27 cellular contexts compared by ENCODE assay signal in the genomic region with DNA sequence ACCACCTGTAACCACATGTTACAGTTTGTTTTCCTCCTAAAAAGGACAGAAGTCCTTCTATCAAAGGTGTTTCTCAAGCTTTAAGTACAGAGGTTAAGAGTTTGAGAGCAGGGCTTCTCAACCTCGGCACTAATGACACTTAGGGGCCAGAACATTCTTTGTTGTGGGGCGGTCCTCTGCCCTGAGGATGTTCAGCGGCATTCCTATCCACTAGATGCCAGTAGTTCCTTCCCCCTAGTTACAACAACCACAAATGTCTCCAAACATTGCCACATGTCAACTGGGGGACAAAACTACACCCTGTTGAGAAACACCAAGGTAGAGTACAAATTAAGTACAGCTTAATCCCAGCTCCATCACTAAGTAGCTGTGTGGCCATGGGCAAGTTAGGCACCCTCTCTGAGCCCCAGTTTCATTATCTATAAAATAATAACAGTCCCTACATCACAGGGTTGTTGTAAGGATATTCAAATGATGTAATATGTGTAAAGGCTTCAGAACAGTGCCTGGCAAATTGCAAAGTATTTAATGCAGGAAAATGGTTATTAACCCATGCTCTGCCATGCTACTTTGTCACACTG. TPM values are rescaled to one million over a fixed set of nuclear protein-coding genes. Genes with fewer than 3 reads are reported as not detected.
DNase-seq lines count a peak whose midpoint lies in the region; ATAC-seq and TF ChIP-seq lines count a peak whose summit lies in the region.
"Had no signal": no experiment of that assay in that cellular context is flagged by ENCODE, and none has a peak within 500 bp of the region (broad histone marks: within the 10 kb centered on the region; RNA-seq: fewer than 3 reads in every experiment).

No MANE protein-coding gene starts in this region.

- H3K27ac ChIP-seq in neural cell (ENCODE audit: low read length) (peak overlapping the region; percentile 56), sigmoid colon (no peak overlapping the region)
- H3K27ac ChIP-seq: body of pancreas, ovary, vagina had no signal

- no peak for TF ChIP-seq RAD21 in neural cell (conservative IDR thresholded peaks at IDR 0.05)

- TF ChIP-seq EP300 in neural cell (conservative IDR thresholded peaks at IDR 0.05; ENCODE audit: poor library complexity, severe bottlenecking) (no peak), sigmoid colon (IDR thresholded peaks at IDR 0.05) (no peak)

- no peaks in the 10 kb centered on the region for H3F3A ChIP-seq in neural cell (ENCODE audit: insufficient read depth, low read length, poor library complexity, severe bottlenecking)

- H3K36me3 ChIP-seq in neural cell (ENCODE audit: insufficient read depth, low read length) = no peaks in the 10 kb centered on the region
- H3K36me3 ChIP-seq in sigmoid colon = no peaks in the 10 kb centered on the region
- no peaks in the 10 kb centered on the region for H3K36me3 ChIP-seq in BE2C
- H3K36me3 ChIP-seq: ovary, vagina had no signal

- H3K9ac ChIP-seq in neural cell (ENCODE audit: low read length) = no peak overlapping the region

- 79% methylated on average over 3 of the region's 3 CpGs for WGBS in sigmoid colon, 2 donors

- H4K20me1 ChIP-seq in neural cell (ENCODE audit: insufficient read depth) = no peaks in the 10 kb centered on the region

- ATAC-seq in left cardiac atrium (peak; percentile 15 to 24), HG02588 (IDR thresholded peaks at IDR 0.05; ENCODE audit: unreplicated experiment) (no peak)
- ATAC-seq: activated CD8-positive, alpha-beta T cell treated with anti-CD3 and anti-CD28 coated beads, Interleukin-2, amount 10 ng/mL, durations not matched to agents 7 days and 5 days; activated naive CD8-positive, alpha-beta T cell treated with anti-CD3 and anti-CD28 coated beads, Interleukin-2, amount 50 U/mL, for 24 hours; body of pancreas; esophagus mucosa; naive thymus-derived CD8-positive, alpha-beta T cell; sciatic nerve had no signal

- H3K4me1 ChIP-seq in sigmoid colon = peaks cover 0 to 21% (median 11%) of the 10 kb centered on the region in 4 donors
- H3K4me1 ChIP-seq in BE2C = no peaks in the 10 kb centered on the region
- H3K4me1 ChIP-seq: vagina had no signal

- H3K27me3 ChIP-seq in neural cell (ENCODE audit: insufficient read depth, low read depth, low read length) (no peaks in the 10 kb centered on the region), sigmoid colon (no peaks in the 10 kb centered on the region), BE2C (peaks cover 6% of the 10 kb centered on the region; the same call in 1 of the 2 replicates)
- H3K27me3 ChIP-seq: body of pancreas, ovary, vagina had no signal

- TF ChIP-seq POLR2A in NB4 (IDR thresholded peaks at IDR 0.05; ENCODE audit: extremely low read depth, insufficient read length) (no peak), sigmoid colon (IDR thresholded peaks at IDR 0.05) (no peak)

- peak; percentile 78 for DNase-seq in ELF-1 (ENCODE audit: low read depth, low spot score)
- peak; percentile 0 for DNase-seq in NB4 (ENCODE audit: low read depth)
- DNase-seq in left cardiac atrium = no peak
- no peak for DNase-seq in sigmoid colon
- no peak for DNase-seq in BE2C
- DNase-seq: activated B cell treated with CpG ODN at 0.5 μM for 24 hours; activated CD8-positive, alpha-beta T cell treated with anti-CD3 and anti-CD28 coated beads, Interleukin-2, amount 10 ng/mL, durations not matched to agents 7 days and 5 days; activated gamma-delta T cell; activated naive CD8-positive, alpha-beta T cell treated with anti-CD3 and anti-CD28 coated beads, Interleukin-2, amount 50 U/mL, for 24 hours; body of pancreas; CD4-positive, CD25-positive, alpha-beta regulatory T cell; DMS 273 treated with DMSO at 0.1 percent for 48 hours; effector memory CD4-positive, alpha-beta T cell; foreskin melanocyte; kidney; naive thymus-derived CD8-positive, alpha-beta T cell; NCI-H2171; NCI-H524 treated with DMSO at 0.1 percent for 48 hours; ovary; substantia nigra; T-helper 9 cell had no signal

- intact Hi-C loops in left cardiac atrium (cut with DNase I) = loop anchor here in 1 of 2 donors (10.0 kb wide), 1 partner anchor 55 kb away; no protein-coding TSS in a partner anchor
- intact Hi-C loops in sigmoid colon (cut with DNase I) = no loop called here

- H3K9me3 ChIP-seq in neural cell (ENCODE audit: low read length) (no peaks in the 10 kb centered on the region), sigmoid colon (no peaks in the 10 kb centered on the region), BE2C (no peaks in the 10 kb centered on the region)
- H3K9me3 ChIP-seq: body of pancreas, ovary, vagina had no signal

- H3K9me2 ChIP-seq in neural cell (ENCODE audit: insufficient read depth, low read length) = no peaks in the 10 kb centered on the region

- TF ChIP-seq CTCF in NB4 (IDR thresholded peaks at IDR 0.05; ENCODE audit: low read depth, low read length) = no peak
- TF ChIP-seq CTCF in neural cell (IDR thresholded peaks at IDR 0.05; ENCODE audit: poor library complexity, severe bottlenecking) = no peak
- TF ChIP-seq CTCF in sigmoid colon (IDR thresholded peaks at IDR 0.05) = no peak
- TF ChIP-seq CTCF in BE2C (IDR thresholded peaks at IDR 0.05; ENCODE audit: low read depth, low read length) = no peak

- peak overlapping the region; percentile 7 for H3K4me2 ChIP-seq in neural cell (ENCODE audit: low read length)

- H2AFZ ChIP-seq in neural cell (ENCODE audit: low read depth, low read length) = no peak overlapping the region

- no peaks in the 10 kb centered on the region for H3K79me2 ChIP-seq in neural cell (replicated peaks; ENCODE audit: insufficient read depth, low read length)

- H3K4me3 ChIP-seq in NB4 (ENCODE audit: low read depth, low read length) (no peak overlapping the region), neural cell (ENCODE audit: low read length) (peak overlapping the region; percentile 43), sigmoid colon (no peak overlapping the region), BE2C (ENCODE audit: low read depth, low read length) (no peak overlapping the region)
- H3K4me3 ChIP-seq: body of pancreas, ovary, vagina had no signal

TF ChIP-seq in neural cell, 6 proteins besides CTCF, POLR2A, EP300 and RAD21:
- TF ChIP-seq TAF1 (IDR thresholded peaks at IDR 0.05; ENCODE audit: low read depth) = no peak
- TF ChIP-seq SMC3 (conservative IDR thresholded peaks at IDR 0.05; ENCODE audit: poor library complexity) = no peak
- TF ChIP-seq, protein P1, sequence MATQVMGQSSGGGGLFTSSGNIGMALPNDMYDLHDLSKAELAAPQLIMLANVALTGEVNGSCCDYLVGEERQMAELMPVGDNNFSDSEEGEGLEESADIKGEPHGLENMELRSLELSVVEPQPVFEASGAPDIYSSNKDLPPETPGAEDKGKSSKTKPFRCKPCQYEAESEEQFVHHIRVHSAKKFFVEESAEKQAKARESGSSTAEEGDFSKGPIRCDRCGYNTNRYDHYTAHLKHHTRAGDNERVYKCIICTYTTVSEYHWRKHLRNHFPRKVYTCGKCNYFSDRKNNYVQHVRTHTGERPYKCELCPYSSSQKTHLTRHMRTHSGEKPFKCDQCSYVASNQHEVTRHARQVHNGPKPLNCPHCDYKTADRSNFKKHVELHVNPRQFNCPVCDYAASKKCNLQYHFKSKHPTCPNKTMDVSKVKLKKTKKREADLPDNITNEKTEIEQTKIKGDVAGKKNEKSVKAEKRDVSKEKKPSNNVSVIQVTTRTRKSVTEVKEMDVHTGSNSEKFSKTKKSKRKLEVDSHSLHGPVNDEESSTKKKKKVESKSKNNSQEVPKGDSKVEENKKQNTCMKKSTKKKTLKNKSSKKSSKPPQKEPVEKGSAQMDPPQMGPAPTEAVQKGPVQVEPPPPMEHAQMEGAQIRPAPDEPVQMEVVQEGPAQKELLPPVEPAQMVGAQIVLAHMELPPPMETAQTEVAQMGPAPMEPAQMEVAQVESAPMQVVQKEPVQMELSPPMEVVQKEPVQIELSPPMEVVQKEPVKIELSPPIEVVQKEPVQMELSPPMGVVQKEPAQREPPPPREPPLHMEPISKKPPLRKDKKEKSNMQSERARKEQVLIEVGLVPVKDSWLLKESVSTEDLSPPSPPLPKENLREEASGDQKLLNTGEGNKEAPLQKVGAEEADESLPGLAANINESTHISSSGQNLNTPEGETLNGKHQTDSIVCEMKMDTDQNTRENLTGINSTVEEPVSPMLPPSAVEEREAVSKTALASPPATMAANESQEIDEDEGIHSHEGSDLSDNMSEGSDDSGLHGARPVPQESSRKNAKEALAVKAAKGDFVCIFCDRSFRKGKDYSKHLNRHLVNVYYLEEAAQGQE (IDR thresholded peaks at IDR 0.05; ENCODE audit: borderline replicate concordance) = no peak
- TF ChIP-seq EZH2 (IDR thresholded peaks at IDR 0.05; ENCODE audit: borderline replicate concordance, insufficient read depth, low read length, poor library complexity, severe bottlenecking) = no peak
- no peak for TF ChIP-seq POLR2AphosphoS5 (IDR thresholded peaks at IDR 0.05)
- no peak for TF ChIP-seq MXI1 (conservative IDR thresholded peaks at IDR 0.05; ENCODE audit: poor library complexity, severe bottlenecking)

RNA-seq across cellular contexts. Expression of gene PIP5K1B, which starts 44.6 kb away (rescaled TPM):
- 10 to 100 TPM; 47.0 to 50.1 TPM for total RNA-seq in left cardiac atrium
- polyA plus RNA-seq in neural cell = 0.72 and 1.5 TPM in 2 replicates
- 0.97 and 1.4 TPM in 2 replicates for polyA minus RNA-seq in neural cell
- 10 to 100 TPM; 10.3 to 23.5 (median 17.5) TPM for total RNA-seq in sigmoid colon
- 10 to 100 TPM; 28.0 to 72.6 (median 59.5) TPM for polyA plus RNA-seq in sigmoid colon
- not detected for polyA plus RNA-seq in BE2C (2012; ENCODE audit: insufficient read depth, insufficient read length, low read depth)
- total RNA-seq: G401 had no signal

Comparison
In these comparisons a context has a peak if more than half of its experiments do, and no peak if none do; other contexts are left out.
1. DNase-seq: peak in ELF-1 (single experiment) and NB4 (single experiment); none in left cardiac atrium (single experiment), sigmoid colon (single experiment) and BE2C (single experiment).